Comparison of ENCODE assay signal across 18 cellular contexts in genomic region chr4:131613086-131613823, GRCh38.
DNase-seq lines count a peak whose midpoint lies in the region; ATAC-seq and TF ChIP-seq lines count a peak whose summit lies in the region.
"Had no signal": no experiment of that assay in that cellular context is flagged by ENCODE, and none has a peak within 500 bp of the region (broad histone marks: within the 10 kb centered on the region; RNA-seq: fewer than 3 reads in every experiment).

No MANE protein-coding gene starts in this region.

- DNase-seq in fibroblast of villous mesenchyme (ENCODE audit: low read depth) (peak; percentile 68), SIG-M5 treated with dmso at 0.1 percent for 504 hours (lab: John Stamatoyannopoulos, UW; ENCODE audit: unreplicated experiment) (no peak), DMS 273 treated with DMSO at 0.1 percent for 48 hours (lab: John Stamatoyannopoulos, UW) (no peak)
- DNase-seq: activated CD4-positive, CD25-positive, alpha-beta regulatory T cell; activated CD8-positive, alpha-beta memory T cell treated with anti-CD3 and anti-CD28 coated beads, Interleukin-2, amount 50 U/mL, for 4 hours; activated naive CD8-positive, alpha-beta T cell treated with anti-CD3 and anti-CD28 coated beads for 36 hours; central memory CD4-positive, alpha-beta T cell; EL; head of caudate nucleus; NCI-H1048; OCI-M1; SW 1271; testis had no signal

- H3K4me3 ChIP-seq in fibroblast of villous mesenchyme (ENCODE audit: low read depth, low read length), result no peak overlapping the region
- H3K4me3 ChIP-seq: testis had no signal

- ATAC-seq in GM19372 (IDR thresholded peaks at IDR 0.05; ENCODE audit: low read depth, unreplicated experiment) (peak; percentile 38), HG02678 (IDR thresholded peaks at IDR 0.05; ENCODE audit: unreplicated experiment) (peak; percentile 45), HG03354 (IDR thresholded peaks at IDR 0.05; ENCODE audit: poor library complexity, severe bottlenecking, unreplicated experiment) (peak; percentile 35), GM19035 (IDR thresholded peaks at IDR 0.05; ENCODE audit: unreplicated experiment) (no peak), GM18520 (IDR thresholded peaks at IDR 0.05; ENCODE audit: unreplicated experiment) (no peak)

- TF ChIP-seq CTCF in fibroblast of villous mesenchyme (IDR thresholded peaks at IDR 0.05; ENCODE audit: insufficient read depth, low read depth, low read length), result no peak

Comparison
In these comparisons a context has a peak if more than half of its experiments do, and no peak if none do; other contexts are left out.
1. ATAC-seq: peak in GM19372 (single experiment), HG02678 (single experiment) and HG03354 (single experiment); none in GM19035 (single experiment) and GM18520 (single experiment).